Comparison of ENCODE assay signal across 24 cellular contexts in genomic region chr17:13757871-13758270, GRCh38.
"Had no signal": no experiment of that assay in that cellular context is flagged by ENCODE, and none has a peak within 500 bp of the region (broad histone marks: within the 10 kb centered on the region; RNA-seq: fewer than 3 reads in every experiment).

No MANE protein-coding gene starts in this region.

- H3K27ac ChIP-seq: colonic mucosa, coronary artery, dorsolateral prefrontal cortex, epithelial cell of prostate, esophagus muscularis mucosa, esophagus squamous epithelium, foreskin keratinocyte, gastrocnemius medialis, gastroesophageal sphincter, heart left ventricle, heart right ventricle had no signal

- H3K4me1 ChIP-seq: colonic mucosa, esophagus muscularis mucosa, esophagus squamous epithelium, foreskin keratinocyte, gastrocnemius medialis, gastroesophageal sphincter, heart left ventricle, heart right ventricle had no signal

- H3K36me3 ChIP-seq: colonic mucosa, esophagus muscularis mucosa, esophagus squamous epithelium, gastrocnemius medialis, gastroesophageal sphincter, heart left ventricle, heart right ventricle had no signal

- H3K9me3 Mint-ChIP-seq: dendritic cell treated with granulocyte-macrophage colony-stimulating factor and Interleukin-4, amounts not matched to agents 40 ng/mL and 50 ng/mL, for 4 days; effector memory CD8-positive, alpha-beta T cell had no signal

- H3K4me3 ChIP-seq: colonic mucosa, coronary artery, dorsolateral prefrontal cortex, esophagus muscularis mucosa, esophagus squamous epithelium, gastrocnemius medialis, gastroesophageal sphincter, heart left ventricle, heart right ventricle had no signal

- H3K4me3 Mint-ChIP-seq: dendritic cell treated with granulocyte-macrophage colony-stimulating factor and Interleukin-4, amounts not matched to agents 40 ng/mL and 50 ng/mL, for 4 days; effector memory CD8-positive, alpha-beta T cell had no signal

- H3K9me3 ChIP-seq: colonic mucosa, esophagus muscularis mucosa, esophagus squamous epithelium, gastrocnemius medialis, gastroesophageal sphincter, heart left ventricle, heart right ventricle had no signal

- ATAC-seq: effector memory CD8-positive, alpha-beta T cell; esophagus mucosa; foreskin keratinocyte; gastrocnemius medialis; gastroesophageal sphincter; heart left ventricle; heart right ventricle had no signal

- DNase-seq: colonic mucosa; cortex of kidney; dermis blood vessel endothelial cell; dorsolateral prefrontal cortex; effector CD4-positive, alpha-beta T cell; effector CD8-positive, alpha-beta T cell; effector memory CD4-positive, alpha-beta T cell; effector memory CD8-positive, alpha-beta T cell; erythroblast; esophagus squamous epithelium; foreskin fibroblast; foreskin keratinocyte; foreskin melanocyte; gastrocnemius medialis; glutamatergic neuron; head of caudate nucleus; heart left ventricle; heart right ventricle had no signal

- H3K27me3 ChIP-seq: colonic mucosa, dorsolateral prefrontal cortex, esophagus muscularis mucosa, esophagus squamous epithelium, foreskin keratinocyte, gastrocnemius medialis, gastroesophageal sphincter had no signal

- H3K27me3 Mint-ChIP-seq: dendritic cell treated with granulocyte-macrophage colony-stimulating factor and Interleukin-4, amounts not matched to agents 40 ng/mL and 50 ng/mL, for 4 days had no signal

- H3K27ac Mint-ChIP-seq: dendritic cell treated with granulocyte-macrophage colony-stimulating factor and Interleukin-4, amounts not matched to agents 40 ng/mL and 50 ng/mL, for 4 days; effector memory CD8-positive, alpha-beta T cell had no signal
